1 cellular context compared by ENCODE assay signal in the genomic region with DNA sequence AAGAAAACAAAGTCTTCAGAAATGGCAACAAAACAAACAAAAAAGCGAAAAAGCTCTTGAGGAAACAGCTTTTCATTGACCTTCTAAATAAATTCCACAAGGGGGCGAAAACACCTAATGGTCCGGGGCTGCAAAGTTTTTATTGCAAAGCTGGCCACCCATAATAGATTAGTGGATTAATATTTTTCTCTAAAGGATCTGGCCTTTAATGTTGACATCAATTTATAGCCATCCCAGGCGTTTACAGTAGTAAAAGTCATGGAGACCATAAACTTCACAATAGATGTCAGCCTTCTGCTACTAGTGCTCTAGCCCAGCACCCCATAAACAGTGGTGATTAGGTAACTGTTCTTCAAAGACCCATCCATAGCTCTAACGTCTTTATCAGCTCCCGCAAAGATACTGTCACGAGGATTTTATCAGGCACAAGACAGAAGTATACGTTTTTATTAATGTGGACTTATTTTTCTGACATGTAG.
TF ChIP-seq lines count a peak whose summit lies in the region.

No MANE protein-coding gene starts in this region.

TF ChIP-seq in HepG2, 621 proteins besides CTCF, POLR2A, EP300 and RAD21 (continued from another document and continues in another):
- TF ChIP-seq, protein P1, sequence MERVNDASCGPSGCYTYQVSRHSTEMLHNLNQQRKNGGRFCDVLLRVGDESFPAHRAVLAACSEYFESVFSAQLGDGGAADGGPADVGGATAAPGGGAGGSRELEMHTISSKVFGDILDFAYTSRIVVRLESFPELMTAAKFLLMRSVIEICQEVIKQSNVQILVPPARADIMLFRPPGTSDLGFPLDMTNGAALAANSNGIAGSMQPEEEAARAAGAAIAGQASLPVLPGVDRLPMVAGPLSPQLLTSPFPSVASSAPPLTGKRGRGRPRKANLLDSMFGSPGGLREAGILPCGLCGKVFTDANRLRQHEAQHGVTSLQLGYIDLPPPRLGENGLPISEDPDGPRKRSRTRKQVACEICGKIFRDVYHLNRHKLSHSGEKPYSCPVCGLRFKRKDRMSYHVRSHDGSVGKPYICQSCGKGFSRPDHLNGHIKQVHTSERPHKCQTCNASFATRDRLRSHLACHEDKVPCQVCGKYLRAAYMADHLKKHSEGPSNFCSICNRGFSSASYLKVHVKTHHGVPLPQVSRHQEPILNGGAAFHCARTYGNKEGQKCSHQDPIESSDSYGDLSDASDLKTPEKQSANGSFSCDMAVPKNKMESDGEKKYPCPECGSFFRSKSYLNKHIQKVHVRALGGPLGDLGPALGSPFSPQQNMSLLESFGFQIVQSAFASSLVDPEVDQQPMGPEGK (CRISPR knock-in tag; IDR thresholded peaks at IDR 0.05) = no peak
- TF ChIP-seq DR1 (CRISPR knock-in tag; IDR thresholded peaks at IDR 0.05) = no peak
- TF ChIP-seq, protein P2, sequence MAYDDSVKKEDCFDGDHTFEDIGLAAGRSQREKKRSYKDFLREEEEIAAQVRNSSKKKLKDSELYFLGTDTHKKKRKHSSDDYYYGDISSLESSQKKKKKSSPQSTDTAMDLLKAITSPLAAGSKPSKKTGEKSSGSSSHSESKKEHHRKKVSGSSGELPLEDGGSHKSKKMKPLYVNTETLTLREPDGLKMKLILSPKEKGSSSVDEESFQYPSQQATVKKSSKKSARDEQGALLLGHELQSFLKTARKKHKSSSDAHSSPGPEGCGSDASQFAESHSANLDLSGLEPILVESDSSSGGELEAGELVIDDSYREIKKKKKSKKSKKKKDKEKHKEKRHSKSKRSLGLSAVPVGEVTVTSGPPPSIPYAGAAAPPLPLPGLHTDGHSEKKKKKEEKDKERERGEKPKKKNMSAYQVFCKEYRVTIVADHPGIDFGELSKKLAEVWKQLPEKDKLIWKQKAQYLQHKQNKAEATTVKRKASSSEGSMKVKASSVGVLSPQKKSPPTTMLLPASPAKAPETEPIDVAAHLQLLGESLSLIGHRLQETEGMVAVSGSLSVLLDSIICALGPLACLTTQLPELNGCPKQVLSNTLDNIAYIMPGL (CRISPR knock-in tag; IDR thresholded peaks at IDR 0.05; ENCODE audit: borderline replicate concordance in 1 of 2, low read depth in 1 of 2) = no peak
- TF ChIP-seq ZNF570 (CRISPR knock-in tag; IDR thresholded peaks at IDR 0.05; ENCODE audit: borderline replicate concordance) = no peak
- no peak for TF ChIP-seq ZNF543 (CRISPR knock-in tag; IDR thresholded peaks at IDR 0.05)
- no peak for TF ChIP-seq ZNF572 (CRISPR knock-in tag; IDR thresholded peaks at IDR 0.05)
- TF ChIP-seq ARNT2 (CRISPR knock-in tag; IDR thresholded peaks at IDR 0.05; ENCODE audit: low read depth) = 0 out of 2 replicates have a peak, but pooled peaks have one; percentile 23
- no peak for TF ChIP-seq DNMT1 (CRISPR knock-in tag; IDR thresholded peaks at IDR 0.05)
- TF ChIP-seq ZNF678 (CRISPR knock-in tag; IDR thresholded peaks at IDR 0.05) = no peak
- TF ChIP-seq, protein P3, sequence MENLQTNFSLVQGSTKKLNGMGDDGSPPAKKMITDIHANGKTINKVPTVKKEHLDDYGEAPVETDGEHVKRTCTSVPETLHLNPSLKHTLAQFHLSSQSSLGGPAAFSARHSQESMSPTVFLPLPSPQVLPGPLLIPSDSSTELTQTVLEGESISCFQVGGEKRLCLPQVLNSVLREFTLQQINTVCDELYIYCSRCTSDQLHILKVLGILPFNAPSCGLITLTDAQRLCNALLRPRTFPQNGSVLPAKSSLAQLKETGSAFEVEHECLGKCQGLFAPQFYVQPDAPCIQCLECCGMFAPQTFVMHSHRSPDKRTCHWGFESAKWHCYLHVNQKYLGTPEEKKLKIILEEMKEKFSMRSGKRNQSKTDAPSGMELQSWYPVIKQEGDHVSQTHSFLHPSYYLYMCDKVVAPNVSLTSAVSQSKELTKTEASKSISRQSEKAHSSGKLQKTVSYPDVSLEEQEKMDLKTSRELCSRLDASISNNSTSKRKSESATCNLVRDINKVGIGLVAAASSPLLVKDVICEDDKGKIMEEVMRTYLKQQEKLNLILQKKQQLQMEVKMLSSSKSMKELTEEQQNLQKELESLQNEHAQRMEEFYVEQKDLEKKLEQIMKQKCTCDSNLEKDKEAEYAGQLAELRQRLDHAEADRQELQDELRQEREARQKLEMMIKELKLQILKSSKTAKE (CRISPR knock-in tag; IDR thresholded peaks at IDR 0.05; ENCODE audit: borderline replicate concordance) = no peak
- no peak for TF ChIP-seq TCF7 (IDR thresholded peaks at IDR 0.05; ENCODE audit: low read depth)
- TF ChIP-seq RBM39 (IDR thresholded peaks at IDR 0.05; ENCODE audit: low read depth, low read length, poor library complexity, severe bottlenecking) = no peak
- TF ChIP-seq, protein P4, sequence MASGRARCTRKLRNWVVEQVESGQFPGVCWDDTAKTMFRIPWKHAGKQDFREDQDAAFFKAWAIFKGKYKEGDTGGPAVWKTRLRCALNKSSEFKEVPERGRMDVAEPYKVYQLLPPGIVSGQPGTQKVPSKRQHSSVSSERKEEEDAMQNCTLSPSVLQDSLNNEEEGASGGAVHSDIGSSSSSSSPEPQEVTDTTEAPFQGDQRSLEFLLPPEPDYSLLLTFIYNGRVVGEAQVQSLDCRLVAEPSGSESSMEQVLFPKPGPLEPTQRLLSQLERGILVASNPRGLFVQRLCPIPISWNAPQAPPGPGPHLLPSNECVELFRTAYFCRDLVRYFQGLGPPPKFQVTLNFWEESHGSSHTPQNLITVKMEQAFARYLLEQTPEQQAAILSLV (CRISPR knock-in tag; IDR thresholded peaks at IDR 0.05; ENCODE audit: borderline replicate concordance) = no peak
- no peak for TF ChIP-seq ZNF350 (CRISPR knock-in tag; IDR thresholded peaks at IDR 0.05; ENCODE audit: borderline replicate concordance, low read depth)
- no peak for TF ChIP-seq ZNF879 (CRISPR knock-in tag; IDR thresholded peaks at IDR 0.05)
- peak; percentile 44 for TF ChIP-seq TEAD3 (CRISPR knock-in tag; optimal IDR thresholded peaks at IDR 0.05; ENCODE audit: borderline replicate concordance)
- TF ChIP-seq TBX2 (CRISPR knock-in tag; IDR thresholded peaks at IDR 0.05; ENCODE audit: borderline replicate concordance) = peak; percentile 39; the same call in 1 of the 2 replicates
- TF ChIP-seq ZSCAN25 (CRISPR knock-in tag; IDR thresholded peaks at IDR 0.05) = no peak
- no peak for TF ChIP-seq FOXM1 (CRISPR knock-in tag; IDR thresholded peaks at IDR 0.05)
- TF ChIP-seq, protein P5, sequence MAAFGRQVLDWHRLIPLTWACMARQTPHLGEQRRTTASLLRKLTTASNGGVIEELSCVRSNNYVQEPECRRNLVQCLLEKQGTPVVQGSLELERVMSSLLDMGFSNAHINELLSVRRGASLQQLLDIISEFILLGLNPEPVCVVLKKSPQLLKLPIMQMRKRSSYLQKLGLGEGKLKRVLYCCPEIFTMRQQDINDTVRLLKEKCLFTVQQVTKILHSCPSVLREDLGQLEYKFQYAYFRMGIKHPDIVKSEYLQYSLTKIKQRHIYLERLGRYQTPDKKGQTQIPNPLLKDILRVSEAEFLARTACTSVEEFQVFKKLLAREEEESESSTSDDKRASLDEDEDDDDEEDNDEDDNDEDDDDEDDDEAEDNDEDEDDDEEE (CRISPR knock-in tag; IDR thresholded peaks at IDR 0.05) = no peak
- no peak for TF ChIP-seq ZNF607 (CRISPR knock-in tag; IDR thresholded peaks at IDR 0.05; ENCODE audit: borderline replicate concordance)
- no peak for TF ChIP-seq ZNF550 (CRISPR knock-in tag; IDR thresholded peaks at IDR 0.05; ENCODE audit: borderline replicate concordance)
- no peak for TF ChIP-seq KDM1A (CRISPR knock-in tag; IDR thresholded peaks at IDR 0.05)
- no peak for TF ChIP-seq ZNF121 (CRISPR knock-in tag; IDR thresholded peaks at IDR 0.05)
- TF ChIP-seq SNAPC2 (CRISPR knock-in tag; IDR thresholded peaks at IDR 0.05) = no peak
- TF ChIP-seq NKX3-1 (CRISPR knock-in tag; IDR thresholded peaks at IDR 0.05) = no peak
- TF ChIP-seq, protein P6, sequence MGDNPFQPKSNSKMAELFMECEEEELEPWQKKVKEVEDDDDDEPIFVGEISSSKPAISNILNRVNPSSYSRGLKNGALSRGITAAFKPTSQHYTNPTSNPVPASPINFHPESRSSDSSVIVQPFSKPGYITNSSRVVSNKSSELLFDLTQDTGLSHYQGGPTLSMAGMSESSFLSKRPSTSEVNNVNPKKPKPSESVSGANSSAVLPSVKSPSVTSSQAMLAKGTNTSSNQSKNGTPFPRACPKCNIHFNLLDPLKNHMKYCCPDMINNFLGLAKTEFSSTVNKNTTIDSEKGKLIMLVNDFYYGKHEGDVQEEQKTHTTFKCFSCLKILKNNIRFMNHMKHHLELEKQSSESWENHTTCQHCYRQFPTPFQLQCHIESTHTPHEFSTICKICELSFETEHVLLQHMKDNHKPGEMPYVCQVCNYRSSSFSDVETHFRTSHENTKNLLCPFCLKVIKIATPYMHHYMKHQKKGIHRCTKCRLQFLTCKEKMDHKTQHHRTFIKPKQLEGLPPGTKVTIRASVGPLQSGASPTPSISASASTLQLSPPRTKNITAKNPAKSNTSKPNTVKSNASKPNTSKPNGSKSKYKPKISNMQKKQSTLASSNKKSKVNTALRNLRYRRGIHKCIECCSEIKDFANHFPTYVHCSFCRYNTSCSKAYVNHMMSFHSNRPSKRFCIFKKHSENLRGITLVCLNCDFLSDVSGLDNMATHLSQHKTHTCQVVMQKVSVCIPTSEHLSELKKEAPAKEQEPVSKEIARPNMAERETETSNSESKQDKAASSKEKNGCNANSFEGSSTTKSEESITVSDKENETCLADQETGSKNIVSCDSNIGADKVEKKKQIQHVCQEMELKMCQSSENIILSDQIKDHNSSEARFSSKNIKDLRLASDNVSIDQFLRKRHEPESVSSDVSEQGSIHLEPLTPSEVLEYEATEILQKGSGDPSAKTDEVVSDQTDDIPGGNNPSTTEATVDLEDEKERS (CRISPR knock-in tag; IDR thresholded peaks at IDR 0.05) = no peak
- TF ChIP-seq ZBTB21 (CRISPR knock-in tag; IDR thresholded peaks at IDR 0.05) = no peak
- peak; percentile 30; the same call in 1 of the 2 replicates for TF ChIP-seq ZSCAN31 (CRISPR knock-in tag; IDR thresholded peaks at IDR 0.05; ENCODE audit: low read depth)
- TF ChIP-seq, protein P7, sequence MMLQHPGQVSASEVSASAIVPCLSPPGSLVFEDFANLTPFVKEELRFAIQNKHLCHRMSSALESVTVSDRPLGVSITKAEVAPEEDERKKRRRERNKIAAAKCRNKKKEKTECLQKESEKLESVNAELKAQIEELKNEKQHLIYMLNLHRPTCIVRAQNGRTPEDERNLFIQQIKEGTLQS (CRISPR knock-in tag; IDR thresholded peaks at IDR 0.05) = no peak
- peak; percentile 34; the same call in 1 of the 2 replicates for TF ChIP-seq KDM5A (IDR thresholded peaks at IDR 0.05; ENCODE audit: borderline replicate concordance, low read length)
- TF ChIP-seq DNMT3B (CRISPR knock-in tag; conservative IDR thresholded peaks at IDR 0.05) = 0 out of 2 replicates have a peak, but pooled peaks have one; percentile 44
- TF ChIP-seq, protein P8, sequence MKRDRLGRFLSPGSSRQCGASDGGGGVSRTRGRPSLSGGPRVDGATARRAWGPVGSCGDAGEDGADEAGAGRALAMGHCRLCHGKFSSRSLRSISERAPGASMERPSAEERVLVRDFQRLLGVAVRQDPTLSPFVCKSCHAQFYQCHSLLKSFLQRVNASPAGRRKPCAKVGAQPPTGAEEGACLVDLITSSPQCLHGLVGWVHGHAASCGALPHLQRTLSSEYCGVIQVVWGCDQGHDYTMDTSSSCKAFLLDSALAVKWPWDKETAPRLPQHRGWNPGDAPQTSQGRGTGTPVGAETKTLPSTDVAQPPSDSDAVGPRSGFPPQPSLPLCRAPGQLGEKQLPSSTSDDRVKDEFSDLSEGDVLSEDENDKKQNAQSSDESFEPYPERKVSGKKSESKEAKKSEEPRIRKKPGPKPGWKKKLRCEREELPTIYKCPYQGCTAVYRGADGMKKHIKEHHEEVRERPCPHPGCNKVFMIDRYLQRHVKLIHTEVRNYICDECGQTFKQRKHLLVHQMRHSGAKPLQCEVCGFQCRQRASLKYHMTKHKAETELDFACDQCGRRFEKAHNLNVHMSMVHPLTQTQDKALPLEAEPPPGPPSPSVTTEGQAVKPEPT (CRISPR knock-in tag; IDR thresholded peaks at IDR 0.05; ENCODE audit: low read depth) = no peak
- no peak for TF ChIP-seq DPF2 (CRISPR knock-in tag; IDR thresholded peaks at IDR 0.05; ENCODE audit: borderline replicate concordance, low read depth)
- TF ChIP-seq RNF2 (conservative IDR thresholded peaks at IDR 0.05; ENCODE audit: low read depth) = no peak
- peak; percentile 84; the same call in 1 of the 2 replicates for TF ChIP-seq ZNF33A (CRISPR knock-in tag; IDR thresholded peaks at IDR 0.05; ENCODE audit: borderline replicate concordance)
- TF ChIP-seq NCOR1 (IDR thresholded peaks at IDR 0.05; ENCODE audit: borderline replicate concordance, low read length) = no peak
- TF ChIP-seq MIER3 (CRISPR knock-in tag; IDR thresholded peaks at IDR 0.05; ENCODE audit: borderline replicate concordance) = no peak
- TF ChIP-seq TEAD2 (CRISPR knock-in tag; IDR thresholded peaks at IDR 0.05) = no peak
- no peak for TF ChIP-seq ZBTB8A (CRISPR knock-in tag; IDR thresholded peaks at IDR 0.05; ENCODE audit: borderline replicate concordance, low read depth)
- TF ChIP-seq HDAC6 (IDR thresholded peaks at IDR 0.05; ENCODE audit: low read depth, low read length) = no peak
